Comparison of ENCODE assay signal across 26 cellular contexts in genomic region chr1:59350521-59350920, GRCh38.
"Had no signal": no experiment of that assay in that cellular context is flagged by ENCODE, and none has a peak within 500 bp of the region (broad histone marks: within the 10 kb centered on the region; RNA-seq: fewer than 3 reads in every experiment).

No MANE protein-coding gene starts in this region.

- H3K27me3 ChIP-seq: body of pancreas, esophagus muscularis mucosa, stomach, thyroid gland, upper lobe of right lung had no signal

- FAIRE-seq: colon, islet of Langerhans had no signal

- H2AFZ ChIP-seq: parathyroid adenoma had no signal

- H3K9ac ChIP-seq: parathyroid adenoma had no signal

- H3K9me3 ChIP-seq: body of pancreas, esophagus muscularis mucosa, psoas muscle, stomach, thyroid gland, upper lobe of right lung had no signal

- H3K4me1 ChIP-seq: upper lobe of right lung had no signal

- H3K4me2 ChIP-seq: smooth muscle cell had no signal

- DNase-seq: activated CD4-positive, alpha-beta T cell treated with anti-CD3 and anti-CD28 coated beads for 36 hours; activated CD4-positive, CD25-positive, alpha-beta regulatory T cell; activated CD8-positive, alpha-beta memory T cell treated with anti-CD3 and anti-CD28 coated beads, Interleukin-2, amount 10 ng/mL, durations not matched to agents 7 days and 5 days; activated CD8-positive, alpha-beta T cell treated with anti-CD3 and anti-CD28 coated beads, Interleukin-2, amount 10 ng/mL, durations not matched to agents 7 days and 5 days; activated naive CD8-positive, alpha-beta T cell treated with anti-CD3 and anti-CD28 coated beads, Interleukin-2, amount 50 U/mL, for 24 hours; activated T-cell treated with anti-CD3 and anti-CD28 coated beads, Interleukin-2, amount 50 U/mL, for 48 hours; body of pancreas; dermis blood vessel endothelial cell; effector CD4-positive, alpha-beta T cell; foreskin melanocyte; left ventricle myocardium superior; naive thymus-derived CD8-positive, alpha-beta T cell; occipital lobe; psoas muscle; stimulated activated CD4-positive, alpha-beta T cell treated with anti-CD3 and anti-CD28 coated beads, Interleukin-1b, Interleukin-23, amount 100 ng/mL, for 48 hours; stimulated activated CD4-positive, alpha-beta T cell treated with anti-CD3 and anti-CD28 coated beads, Interleukin-4, amount 100 ng/mL, for 4 hours; stimulated activated CD8-positive, alpha-beta memory T cell treated with anti-CD3 and anti-CD28 coated beads, Interleukin-4, amount 100 ng/mL, for 48 hours; stomach; thyroid gland; upper lobe of right lung had no signal

- H3K27ac ChIP-seq: body of pancreas, esophagus muscularis mucosa, parathyroid adenoma, psoas muscle, stomach, thyroid gland, upper lobe of right lung had no signal

- H3K36me3 ChIP-seq: esophagus muscularis mucosa, stomach, thyroid gland, upper lobe of right lung had no signal

- H3K4me3 ChIP-seq: body of pancreas, esophagus muscularis mucosa, psoas muscle, smooth muscle cell, stomach, thyroid gland, upper lobe of right lung had no signal

- H3K79me2 ChIP-seq: parathyroid adenoma had no signal

- ATAC-seq: activated CD4-positive, alpha-beta T cell treated with anti-CD3 and anti-CD28 coated beads for 36 hours; activated CD8-positive, alpha-beta memory T cell treated with anti-CD3 and anti-CD28 coated beads, Interleukin-2, amount 10 ng/mL, durations not matched to agents 7 days and 5 days; activated CD8-positive, alpha-beta T cell treated with anti-CD3 and anti-CD28 coated beads, Interleukin-2, amount 10 ng/mL, durations not matched to agents 7 days and 5 days; activated naive CD8-positive, alpha-beta T cell treated with anti-CD3 and anti-CD28 coated beads, Interleukin-2, amount 50 U/mL, for 24 hours; body of pancreas; left ventricle myocardium superior; naive thymus-derived CD8-positive, alpha-beta T cell; psoas muscle; stimulated activated memory B cell treated with anti-CD40 and anti-IgM and Interleukin-4, amounts not matched to agents 10 μg/mL and 1 μg/mL and 100 μg/mL, for 72 hours; upper lobe of right lung had no signal
